ENCODE assay signal across 16 cellular contexts in the genomic region with DNA sequence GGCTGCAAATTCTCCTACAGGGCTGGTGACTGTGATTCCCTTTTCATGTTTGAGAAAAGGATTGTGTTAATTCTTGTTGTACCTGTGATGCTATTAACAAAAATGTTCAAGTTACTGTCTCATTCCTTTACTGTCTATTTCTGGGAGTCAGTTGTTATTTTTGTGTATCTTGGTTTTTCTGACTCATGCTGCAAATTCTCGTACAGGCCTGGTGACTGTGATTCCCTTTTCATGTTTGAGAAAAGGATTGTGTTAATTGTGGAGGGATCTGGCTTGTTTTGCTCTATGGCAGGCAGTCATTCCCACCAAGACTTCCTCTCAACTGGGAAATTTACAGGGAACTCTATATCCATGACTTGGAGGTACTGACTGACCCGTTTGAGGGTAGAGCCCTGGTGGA.
A peak's percentile ranks its signal among the peaks of the same experiment; 100 is the strongest.
DNase-seq lines count a peak whose midpoint lies in the region; ATAC-seq and TF ChIP-seq lines count a peak whose summit lies in the region.
"Had no signal": no experiment of that assay in that cellular context is flagged by ENCODE, and none has a peak within 500 bp of the region (broad histone marks: within the 10 kb centered on the region; RNA-seq: fewer than 3 reads in every experiment).

No MANE protein-coding gene starts in this region.

- H3K9ac ChIP-seq in mammary epithelial cell (ENCODE audit: insufficient read depth, low read length) (no peak overlapping the region), endodermal cell (ENCODE audit: extremely low read depth, low read length, poor library complexity, severe bottlenecking) (no peak overlapping the region)

- no peaks in the 10 kb centered on the region for H4K20me1 ChIP-seq in mammary epithelial cell (ENCODE audit: insufficient read depth, low read length)

- H3K36me3 Mint-ChIP-seq in endodermal cell (ENCODE audit: low read depth): no peaks in the 10 kb centered on the region

- in situ Hi-C loops in mammary epithelial cell (cut with MboI; ENCODE audit: low sequenced_read_pairs in 2 of 2): no loop called here

- TF ChIP-seq CTCF in AG04450 (IDR thresholded peaks at IDR 0.05; ENCODE audit: low read depth, low read length) (no peak), mammary epithelial cell (conservative IDR thresholded peaks at IDR 0.05 in 1 of 2, IDR thresholded peaks at IDR 0.05 in 1 of 2; ENCODE audit: extremely low read depth in 1 of 2, insufficient read depth in 1 of 2, low read depth in 1 of 2, low read length in 2 of 2) (no peak), kidney epithelial cell (IDR thresholded peaks at IDR 0.05; ENCODE audit: insufficient read depth, low read length, poor library complexity, severe bottlenecking) (no peak), endodermal cell (conservative IDR thresholded peaks at IDR 0.05) (no peak), coronary artery (IDR thresholded peaks at IDR 0.05) (no peak)

- H3K27ac Mint-ChIP-seq in endodermal cell: no peak overlapping the region
- H3K27ac Mint-ChIP-seq: activated CD8-positive, alpha-beta T cell treated with anti-CD3 and anti-CD28 coated beads for 36 hours had no signal

- peak overlapping the region; percentile 77 for H3K27ac ChIP-seq in AG04450 (ENCODE audit: low read depth, low read length)
- peak overlapping the region; percentile 13 for H3K27ac ChIP-seq in mammary epithelial cell (ENCODE audit: insufficient read depth, low read depth, low read length)
- H3K27ac ChIP-seq in endodermal cell (ENCODE audit: low read depth, low read length): no peak overlapping the region
- H3K27ac ChIP-seq in coronary artery: no peak overlapping the region

- H3K4me3 ChIP-seq in AG04450 (ENCODE audit: low read depth, low read length) (no peak overlapping the region), mammary epithelial cell (replicated peaks in 1 of 3; ENCODE audit: insufficient read depth in 1 of 3, low read depth in 2 of 3, low read length in 3 of 3) (no peak overlapping the region), kidney epithelial cell (ENCODE audit: low read depth, low read length) (no peak overlapping the region), endodermal cell (ENCODE audit: low read length) (no peak overlapping the region), coronary artery (no peak overlapping the region)

- H3K9me3 Mint-ChIP-seq in endodermal cell: no peaks in the 10 kb centered on the region

- H3K4me1 Mint-ChIP-seq in endodermal cell: peaks cover 4% of the 10 kb centered on the region

- intact Hi-C loops in mammary epithelial cell (cut with micrococcal nuclease): no loop called here

- CTCF ChIA-PET in AG04450 (lab: Charles Lee): no interaction called here
- CTCF ChIA-PET in mammary epithelial cell (lab: Charles Lee; ENCODE audit: low non-redundant PET): no interaction called here

- dilution Hi-C loops in mammary epithelial cell (cut with HindIII; ENCODE audit: low sequenced_read_pairs): no loop called here

- BruUV-seq in mammary epithelial cell (replicated peaks; lab: Mats Ljungman, UMichigan): no TSS peak

- H3K9me3 ChIP-seq in AG04450 (ENCODE audit: control insufficient read depth, insufficient read depth, low read length): no peaks in the 10 kb centered on the region
- H3K9me3 ChIP-seq in mammary epithelial cell (replicated peaks; ENCODE audit: insufficient read depth, low read length): no peaks in the 10 kb centered on the region
- no peaks in the 10 kb centered on the region for H3K9me3 ChIP-seq in endodermal cell (ENCODE audit: control insufficient read depth, low read length)

- 50% methylated on average over 2 of the region's 2 CpGs for WGBS in mammary epithelial cell (ENCODE audit: low coverage, missing lambda C conversion rate)
- WGBS in endodermal cell (ENCODE audit: insufficient coverage in 1 of 2, insufficient read length in 1 of 2), 2 experiments: 81% methylated on average over 2 of the region's 2 CpGs; no CpG with 5 or more reads in 1 of the 2 experiments

- H3K36me3 ChIP-seq in mammary epithelial cell (ENCODE audit: insufficient read depth, low read length) (no peaks in the 10 kb centered on the region), kidney epithelial cell (ENCODE audit: control insufficient read depth, insufficient read depth, low read length) (no peaks in the 10 kb centered on the region), endodermal cell (ENCODE audit: control insufficient read depth, insufficient read depth, low read length) (no peaks in the 10 kb centered on the region)

- peak; percentile 32 for DNase-seq in AG04450 (ENCODE audit: low read depth, low spot score)
- peak; percentile 28 for DNase-seq in HS-5 (ENCODE audit: low read depth)
- DNase-seq in mammary epithelial cell: peak; percentile 69
- DNase-seq in kidney epithelial cell (ENCODE audit: low read depth): peak; percentile 29
- DNase-seq in DMS153 treated with DMSO at 0.1 percent for 48 hours (lab: John Stamatoyannopoulos, UW; ENCODE audit: unreplicated experiment): no peak
- no peak for DNase-seq in endodermal cell
- no peak for DNase-seq in coronary artery (ENCODE audit: low spot score)
- DNase-seq: ACHN; activated CD8-positive, alpha-beta T cell treated with anti-CD3 and anti-CD28 coated beads for 36 hours; activated effector memory CD4-positive, alpha-beta T cell treated with Interleukin-2 at 50 U/mL for 16 hours; DMS153; Karpas-422; NCI-H187 treated with DMSO at 0.1 percent for 48 hours; occipital lobe; SHP77 treated with DMSO at 0.1 percent for 48 hours had no signal

- no peak overlapping the region for H3K4me3 Mint-ChIP-seq in endodermal cell
- H3K4me3 Mint-ChIP-seq: activated CD8-positive, alpha-beta T cell treated with anti-CD3 and anti-CD28 coated beads for 36 hours had no signal

- H3K79me2 ChIP-seq in mammary epithelial cell (ENCODE audit: insufficient read depth, low read length): no peaks in the 10 kb centered on the region

- H2AFZ ChIP-seq in mammary epithelial cell (ENCODE audit: low read depth, low read length): peak overlapping the region; percentile 58

- H3K4me2 ChIP-seq in mammary epithelial cell (ENCODE audit: insufficient read depth, low read depth, low read length): no peak overlapping the region

- H3K4me1 ChIP-seq in mammary epithelial cell (ENCODE audit: insufficient read depth, low read length) (peaks cover 6% of the 10 kb centered on the region), endodermal cell (ENCODE audit: control insufficient read depth, insufficient read depth, low read length) (no peaks in the 10 kb centered on the region)

- H3K27me3 Mint-ChIP-seq in endodermal cell (ENCODE audit: insufficient read depth): no peaks in the 10 kb centered on the region
- H3K27me3 Mint-ChIP-seq: activated CD8-positive, alpha-beta T cell treated with anti-CD3 and anti-CD28 coated beads for 36 hours had no signal

- no peak for ATAC-seq in HG03097 (IDR thresholded peaks at IDR 0.05; ENCODE audit: low FRiP score, unreplicated experiment)
- ATAC-seq: activated CD8-positive, alpha-beta T cell treated with anti-CD3 and anti-CD28 coated beads for 36 hours had no signal

- POLR2A ChIA-PET in AG04450 (lab: Yijun Ruan, JAX): no interaction called here

- H3K27me3 ChIP-seq in AG04450 (ENCODE audit: control insufficient read depth, insufficient read depth, low read length): no peaks in the 10 kb centered on the region
- H3K27me3 ChIP-seq in mammary epithelial cell (ENCODE audit: insufficient read depth, low read length): no peaks in the 10 kb centered on the region
- no peaks in the 10 kb centered on the region for H3K27me3 ChIP-seq in kidney epithelial cell (ENCODE audit: control insufficient read depth, insufficient read depth, low read length)
- H3K27me3 ChIP-seq in endodermal cell (ENCODE audit: control insufficient read depth, insufficient read depth, low read length, poor library complexity, severe bottlenecking): no peaks in the 10 kb centered on the region

Comparison
In these comparisons a context has a peak if more than half of its experiments do, and no peak if none do; other contexts are left out.
1. DNase-seq: peak in AG04450 (single experiment), HS-5 (single experiment), mammary epithelial cell (single experiment) and kidney epithelial cell (single experiment); none in DMS153 treated with DMSO at 0.1 percent for 48 hours (single experiment), endodermal cell (single experiment) and coronary artery (single experiment).
2. H3K27ac ChIP-seq: peak in AG04450 (single experiment) and mammary epithelial cell (single experiment); none in endodermal cell (single experiment) and coronary artery (0 of 2).